ENCODE assay signal across 1 cellular context in genomic region chr1:153699116-153699515, GRCh38.
TF ChIP-seq lines count a peak whose summit lies in the region.

No MANE protein-coding gene starts in this region.

TF ChIP-seq in IMR-90, 13 proteins besides CTCF, POLR2A, EP300 and RAD21:
- TF ChIP-seq SMC3 (IDR thresholded peaks at IDR 0.05; ENCODE audit: low read depth, low read length) (no peak), CEBPB (IDR thresholded peaks at IDR 0.05; ENCODE audit: low read depth, low read length) (peak; percentile 69; the same call in 1 of the 2 replicates)
